12 cellular contexts compared by ENCODE assay signal in genomic region chr2:88615822-88616221, GRCh38. TPM values are rescaled to one million over a fixed set of nuclear protein-coding genes. Genes with fewer than 3 reads are reported as not detected.
A peak's percentile ranks its signal among the peaks of the same experiment; 100 is the strongest.
DNase-seq lines count a peak whose midpoint lies in the region; ATAC-seq and FAIRE-seq lines count a peak whose summit lies in the region.
"Had no signal": no experiment of that assay in that cellular context is flagged by ENCODE, and none has a peak within 500 bp of the region (broad histone marks: within the 10 kb centered on the region; RNA-seq: fewer than 3 reads in every experiment).

No MANE protein-coding gene starts in this region.

- no peaks in the 10 kb centered on the region for H3K27me3 ChIP-seq in BLaER1 treated with 17β-estradiol and CSF1 and Interleukin-3, amounts not matched to agents 10 nM and 100 nM

- H3K4me2 ChIP-seq in BLaER1 treated with 17β-estradiol and CSF1 and Interleukin-3, amounts not matched to agents 10 nM and 100 nM = peak overlapping the region in 8 of 11 experiments; percentile 7 to 71 (median 58); a peak in 8 of 22 replicates

- H4K20me1 ChIP-seq in BLaER1 treated with 17β-estradiol and CSF1 and Interleukin-3, amounts not matched to agents 10 nM and 100 nM = peaks cover 0 to 32% (median 7%) of the 10 kb centered on the region in 11 experiments; a peak in 12 of 22 replicates

- ATAC-seq in GM19035 (IDR thresholded peaks at IDR 0.05; ENCODE audit: unreplicated experiment) (peak; percentile 59), HG02678 (IDR thresholded peaks at IDR 0.05; ENCODE audit: unreplicated experiment) (peak; percentile 59), HG03460 (IDR thresholded peaks at IDR 0.05; ENCODE audit: unreplicated experiment) (peak; percentile 58), left ventricle myocardium superior (no peak), sciatic nerve (no peak)
- ATAC-seq: K562 had no signal

- peaks cover 10 to 83% (median 29%) of the 10 kb centered on the region in 10 experiments; a peak in 18 of 20 replicates for H3K4me1 ChIP-seq in BLaER1 treated with 17β-estradiol and CSF1 and Interleukin-3, amounts not matched to agents 10 nM and 100 nM

- intact Hi-C loops in left ventricle myocardium superior (cut with micrococcal nuclease) = no loop called here
- intact Hi-C loops in sciatic nerve (cut with DNase I) = no loop called here

- H3K4me3 ChIP-seq in BLaER1 treated with 17β-estradiol and CSF1 and Interleukin-3, amounts not matched to agents 10 nM and 100 nM = no peak overlapping the region
- H3K4me3 ChIP-seq: K562 had no signal

- H3K9ac ChIP-seq in BLaER1 treated with 17β-estradiol and CSF1 and Interleukin-3, amounts not matched to agents 10 nM and 100 nM = no peak overlapping the region

- no peak for DNase-seq in stimulated activated CD4-positive, alpha-beta T cell treated with anti-CD3 and anti-CD28 coated beads, Interleukin-12 subunit alpha, Interleukin-12 subunit beta, amount 100 ng/mL, for 4 hours
- DNase-seq in urothelium cell line (ENCODE audit: low spot score) (no peak), left ventricle myocardium superior (no peak), sciatic nerve (ENCODE audit: low spot score) (no peak)
- DNase-seq: DMS79 treated with DMSO at 0.1 percent for 48 hours, GOT3, NCI-H510A had no signal

- H3K27ac ChIP-seq in BLaER1 treated with 17β-estradiol and CSF1 and Interleukin-3, amounts not matched to agents 10 nM and 100 nM = no peak overlapping the region

- FAIRE-seq in urothelium cell line (lab: Jason Lieb, UNC) = no peak
- FAIRE-seq: K562 had no signal

- peaks cover 0 to 7% (median 0%) of the 10 kb centered on the region in 11 experiments; a peak in 4 of 22 replicates for H3K9me3 ChIP-seq in BLaER1 treated with 17β-estradiol and CSF1 and Interleukin-3, amounts not matched to agents 10 nM and 100 nM (replicated peaks in 1 of 11)

- H3K36me3 ChIP-seq in BLaER1 treated with 17β-estradiol and CSF1 and Interleukin-3, amounts not matched to agents 10 nM and 100 nM = peaks cover 17 to 72% (median 29%) of the 10 kb centered on the region in 11 experiments; a peak in 20 of 22 replicates

RNA-seq across cellular contexts. Expression of gene EIF2AK3, which starts 11.4 kb away (rescaled TPM):
- total RNA-seq in left ventricle myocardium superior (5.2 TPM), sciatic nerve (31.4 TPM)

Comparison
In these comparisons a context has a peak if more than half of its experiments do, and no peak if none do; other contexts are left out.
1. ATAC-seq: peak in GM19035 (single experiment), HG02678 (single experiment) and HG03460 (single experiment); none in left ventricle myocardium superior (single experiment) and sciatic nerve (single experiment).